ENCODE assay signal across 8 cellular contexts in the genomic region with DNA sequence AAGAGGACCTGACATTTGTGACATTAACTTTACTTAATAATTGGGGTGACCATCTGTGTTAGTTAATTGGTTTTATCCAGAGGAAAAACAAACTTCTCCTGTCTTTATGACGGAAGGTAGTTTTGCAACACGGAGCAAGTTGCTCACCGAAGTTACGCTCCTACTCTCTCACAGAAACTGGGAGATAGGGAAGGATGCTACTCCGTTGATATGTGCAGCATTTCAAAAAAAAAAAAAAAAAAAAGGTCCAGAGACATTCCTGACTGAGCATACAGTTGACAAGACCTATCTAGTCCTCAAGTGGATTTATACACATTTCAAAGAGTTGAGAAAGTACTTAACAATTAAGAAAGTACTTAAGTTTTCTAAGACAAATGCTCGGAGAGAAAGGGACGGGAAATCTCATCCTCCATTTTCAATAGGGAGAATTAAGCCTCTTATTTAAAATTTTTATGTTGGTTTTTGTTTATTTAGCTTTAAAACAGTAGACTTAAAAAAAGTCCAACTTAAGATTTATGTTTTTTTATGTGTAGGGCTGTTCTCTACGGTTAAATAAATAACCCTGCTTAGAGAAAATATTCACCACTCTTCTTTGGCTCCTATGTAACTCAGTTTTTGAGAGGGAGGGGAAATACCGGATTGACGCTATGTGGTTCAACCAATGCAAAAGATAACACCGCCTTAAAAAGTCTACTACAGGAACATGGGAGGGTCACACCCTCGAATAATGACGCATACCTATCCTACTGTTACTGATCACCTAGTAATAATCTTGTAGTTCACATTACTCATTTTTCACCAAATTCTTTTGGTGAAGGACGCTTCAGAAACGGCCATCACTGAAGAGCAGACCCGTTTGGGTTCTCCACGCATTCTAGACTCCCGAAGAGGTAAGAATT. TPM values are rescaled to one million over a fixed set of nuclear protein-coding genes. Genes with fewer than 3 reads are reported as not detected.
DNase-seq lines count a peak whose midpoint lies in the region; ATAC-seq and TF ChIP-seq lines count a peak whose summit lies in the region.

Gene FER (plus strand): TSS at position 787 of the 899 bp plus-strand sequence. CDS start 50,286 bp downstream, outside the sequence.

- no peak for TF ChIP-seq CTCF in Calu3 (IDR thresholded peaks at IDR 0.05; ENCODE audit: unreplicated experiment)

- BruUV-seq in Calu3 (replicated peaks; lab: Mats Ljungman, UMichigan): no TSS peak

- peak within 1 kb of the TSS; percentile 100 for H3K27ac ChIP-seq in HUES64 (ENCODE audit: low read depth, low read length)

- WGBS in HUES64: 25% methylated on average over 15 of the region's 18 CpGs

- H3K27ac Mint-ChIP-seq in Calu3 (ENCODE audit: unreplicated experiment) (peak within 1 kb of the TSS; percentile 99), memory B cell (peak within 1 kb of the TSS; percentile 97)

- ATAC-seq in GM21528 (IDR thresholded peaks at IDR 0.05; ENCODE audit: low FRiP score, unreplicated experiment) (peak; percentile 25), memory B cell (ENCODE audit: low read depth) (peak; percentile 44)
- ATAC-seq in activated CD4-positive, CD25-positive, alpha-beta regulatory T cell treated with anti-CD3 and anti-CD28 coated beads, Interleukin-2, amount 50 U/mL, for 24 hours: peak; percentile 50 to 56
- peak; percentile 53 for ATAC-seq in stimulated activated naive CD8-positive, alpha-beta T cell treated with anti-CD3 and anti-CD28 coated beads, Interleukin-15, Interleukin-2, amounts not matched to agents 100 U/mL and 50 U/mL, for 24 hours

- no peaks in the 10 kb centered on the region for H3K9me3 Mint-ChIP-seq in Calu3 (ENCODE audit: low read depth, unreplicated experiment)
- no peaks in the 10 kb centered on the region for H3K9me3 Mint-ChIP-seq in memory B cell

- peaks cover 3% of the 10 kb centered on the region; the same call in 1 of the 2 replicates for H3K9me3 ChIP-seq in HUES64 (ENCODE audit: insufficient read depth, low read depth, low read length)

- no peaks in the 10 kb centered on the region for H3K27me3 ChIP-seq in HUES64 (ENCODE audit: insufficient read depth, low read length)

- H3K27me3 Mint-ChIP-seq in Calu3 (ENCODE audit: unreplicated experiment) (no peaks in the 10 kb centered on the region), memory B cell (no peaks in the 10 kb centered on the region)

- intact Hi-C loops in Calu3 (cut with micrococcal nuclease; ENCODE audit: unreplicated experiment): loop anchor here (2.0 to 5.0 kb wide), 4 partner anchors 17 to 1190 kb away; no protein-coding TSS in a partner anchor

- no peaks in the 10 kb centered on the region for H3K36me3 ChIP-seq in HUES64 (ENCODE audit: insufficient read depth, low read length)

- CTCF ChIA-PET in Calu3 (lab: Charles Lee): interaction anchor here (3.3 kb wide), 1 partner anchor 19 kb away, joined by 13 read pairs; no protein-coding TSS in a partner anchor

- peak within 1 kb of the TSS; percentile 93 for H3K4me3 ChIP-seq in HUES64 (ENCODE audit: low read length)

- H3K36me3 Mint-ChIP-seq in Calu3 (ENCODE audit: insufficient read depth, unreplicated experiment) (peaks cover 28% of the 10 kb centered on the region), memory B cell (no peaks in the 10 kb centered on the region)

- peak within 1 kb of the TSS; percentile 97 for H3K9ac ChIP-seq in HUES64 (ENCODE audit: low read depth, low read length)

- DNase-seq in Calu3 (peak; percentile 56), memory B cell (ENCODE audit: low spot score in 2 of 2) (peak; percentile 35 to 63), RPMI8226 (no peak)
- DNase-seq in effector CD4-positive, alpha-beta T cell: peak; percentile 43
- peak; percentile 23 for DNase-seq in stimulated activated naive CD8-positive, alpha-beta T cell treated with anti-CD3 and anti-CD28 coated beads, Interleukin-15, Interleukin-2, amounts not matched to agents 100 U/mL and 50 U/mL, for 24 hours

- H3K4me1 Mint-ChIP-seq in Calu3 (ENCODE audit: low read depth, unreplicated experiment) (peaks cover 29% of the 10 kb centered on the region), memory B cell (peaks cover 13% of the 10 kb centered on the region)

- H3K4me3 Mint-ChIP-seq in Calu3 (ENCODE audit: low read depth, unreplicated experiment) (peak within 1 kb of the TSS; percentile 87), memory B cell (peak within 1 kb of the TSS; percentile 100)

- peaks cover 23% of the 10 kb centered on the region for H3K4me1 ChIP-seq in HUES64 (ENCODE audit: insufficient read depth, low read length)

RNA-seq across cellular contexts. Expression of gene FER, which starts in this region (rescaled TPM):
- 28.2 and 32.9 TPM in 2 replicates for total RNA-seq in Calu3 (2022)
- 6.2 TPM for polyA plus RNA-seq in HUES64 (2013, experiment 1 of 2)
- 5.3 TPM for polyA plus RNA-seq in HUES64 (2013, experiment 2 of 2)
